8 cellular contexts compared by ENCODE assay signal in the genomic region with DNA sequence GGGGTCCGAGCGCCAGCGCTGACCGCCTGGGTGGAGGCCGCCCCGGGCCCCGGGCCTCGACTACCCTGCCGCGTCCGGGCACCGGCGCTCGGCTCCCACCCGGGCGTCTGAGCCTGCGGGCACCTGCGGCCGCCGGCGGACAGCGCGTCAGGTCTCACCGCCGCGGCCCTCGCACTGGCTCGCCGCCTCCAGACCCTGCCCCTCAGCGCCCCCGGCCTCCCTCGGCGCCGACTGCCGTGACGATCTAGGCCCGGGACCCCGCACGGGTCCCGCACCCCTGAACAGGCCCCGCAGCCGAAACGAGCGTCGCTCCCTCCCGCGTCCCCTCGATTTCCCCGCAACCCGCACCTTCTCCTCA. TPM values are rescaled to one million over a fixed set of nuclear protein-coding genes. Genes with fewer than 3 reads are reported as not detected.
DNase-seq lines count a peak whose midpoint lies in the region; ATAC-seq, FAIRE-seq and TF ChIP-seq lines count a peak whose summit lies in the region.

No MANE protein-coding gene starts in this region.

- H3K4me1 ChIP-seq in esophagus muscularis mucosa = peaks cover 0 to 21% (median 19%) of the 10 kb centered on the region in 4 donors
- no peaks in the 10 kb centered on the region for H3K4me1 ChIP-seq in neuronal stem cell (ENCODE audit: control insufficient read depth in 2 of 2, insufficient read depth in 1 of 2, low read depth in 1 of 2, low read length in 2 of 2)

- FAIRE-seq in D721Med (lab: Jason Lieb, UNC) = no peak

- H2BK120ac ChIP-seq in neuronal stem cell (ENCODE audit: low read depth, low read length) = peak overlapping the region; percentile 94

- no peaks in the 10 kb centered on the region for H3K9me3 Mint-ChIP-seq in T-cell

- H3K9me3 ChIP-seq in esophagus muscularis mucosa (no peaks in the 10 kb centered on the region), neuronal stem cell (replicated peaks in 1 of 2; ENCODE audit: control insufficient read depth in 2 of 2, insufficient read depth in 1 of 2, low read depth in 1 of 2, low read length in 2 of 2) (no peaks in the 10 kb centered on the region)

- H2AFZ ChIP-seq in neuronal stem cell (ENCODE audit: low read length) = peak overlapping the region; percentile 88

- peak overlapping the region; percentile 98 for H3K9ac ChIP-seq in neuronal stem cell (ENCODE audit: low read depth, low read length, poor library complexity)

- peak overlapping the region; percentile 98 for H2BK15ac ChIP-seq in neuronal stem cell (ENCODE audit: low read length)

- H3K4me2 ChIP-seq in neuronal stem cell (ENCODE audit: insufficient read depth, low read length, poor library complexity, severe bottlenecking) = peak overlapping the region; percentile 56

- peak overlapping the region; percentile 85 for H3K23ac ChIP-seq in neuronal stem cell (ENCODE audit: low read depth, low read length, poor library complexity)

- H4K8ac ChIP-seq in neuronal stem cell (ENCODE audit: low read depth, low read length) = no peak overlapping the region

- H3K27ac Mint-ChIP-seq in T-cell = peak overlapping the region; percentile 95 to 97

- H3K36me3 ChIP-seq in esophagus muscularis mucosa (peaks cover 7 to 16% (median 13%) of the 10 kb centered on the region in 4 donors), neuronal stem cell (replicated peaks in 1 of 2; ENCODE audit: control insufficient read depth in 2 of 2, insufficient read depth in 2 of 2, low read length in 2 of 2) (peaks cover 10 to 38% of the 10 kb centered on the region in 2 donors)

- CTCF ChIA-PET in T-cell (lab: Charles Lee) = interaction anchor here in 1 of 2 donors (0.8 kb wide), 1 partner anchor 61 kb away, joined by 4 read pairs; the partner anchor contains the start of gene HDDC3

- no peak overlapping the region for H2BK12ac ChIP-seq in neuronal stem cell (ENCODE audit: low read length)

- peak overlapping the region; percentile 97 for H3K14ac ChIP-seq in neuronal stem cell (ENCODE audit: low read length)

- no peak for TF ChIP-seq POLR2A in esophagus muscularis mucosa (IDR thresholded peaks at IDR 0.05; ENCODE audit: low read depth)

- H4K91ac ChIP-seq in neuronal stem cell (ENCODE audit: low read depth, low read length, poor library complexity) = peak overlapping the region; percentile 92

- H3K4me3 Mint-ChIP-seq in T-cell = peak overlapping the region; percentile 99 to 100 (median 99)

- peak overlapping the region; percentile 97 for H3K18ac ChIP-seq in neuronal stem cell (ENCODE audit: low read length)

- peaks cover 12% of the 10 kb centered on the region for H3K36me3 Mint-ChIP-seq in T-cell

- no peaks in the 10 kb centered on the region for H3K27me3 Mint-ChIP-seq in T-cell

- POLR2A ChIA-PET in T-cell (lab: Charles Lee) = interaction anchor here (0.6 to 0.7 kb wide), 4 partner anchors 14 to 522 kb away, joined by 3 to 7 read pairs (median 4); no protein-coding TSS in a partner anchor

- no peaks in the 10 kb centered on the region for H3K27me3 ChIP-seq in esophagus muscularis mucosa
- H3K27me3 ChIP-seq in neuronal stem cell (ENCODE audit: control insufficient read depth in 3 of 3, insufficient read depth in 3 of 3, low read depth in 1 of 3, low read length in 3 of 3) = no peaks in the 10 kb centered on the region

- intact Hi-C loops in esophagus muscularis mucosa (cut with DNase I) = loop anchor here (2.0 to 5.0 kb wide), 2 partner anchors 29 to 37 kb away; partner anchors contain the start of gene VPS33B

- H2AK5ac ChIP-seq in neuronal stem cell (ENCODE audit: low read depth, low read length) = peak overlapping the region; percentile 99

- H2BK5ac ChIP-seq in neuronal stem cell (ENCODE audit: low read length) = peak overlapping the region; percentile 93

- H3K4me3 ChIP-seq in esophagus muscularis mucosa = peak overlapping the region; percentile 79 to 92 (median 87)
- peak overlapping the region; percentile 95 to 96 for H3K4me3 ChIP-seq in neuronal stem cell (ENCODE audit: low read length in 2 of 2)

- H3K4ac ChIP-seq in neuronal stem cell (ENCODE audit: low read length) = peak overlapping the region; percentile 99

- H3K79me1 ChIP-seq in neuronal stem cell (ENCODE audit: low read depth, low read length) = peaks cover 8% of the 10 kb centered on the region

- WGBS in esophagus muscularis mucosa = 2% methylated on average over 17 of the region's 50 CpGs
- no CpG with 5 or more reads among the region's 50 CpGs for WGBS in neuronal stem cell (ENCODE audit: extremely low coverage in 2 of 2, insufficient read length in 2 of 2, insufficient replicate concordance in 1 of 2), 2 donors

- TF ChIP-seq EP300 in esophagus muscularis mucosa (IDR thresholded peaks at IDR 0.05) = no peak

- ATAC-seq in HG02884 (IDR thresholded peaks at IDR 0.05; ENCODE audit: unreplicated experiment) = peak; percentile 4
- peak; percentile 8 to 25 (median 14) for ATAC-seq in T-cell (replicated peaks in 1 of 4)

- peak; percentile 67 for DNase-seq in activated effector memory CD4-positive, alpha-beta T cell treated with anti-CD3 and anti-CD28 coated beads, Interleukin-2, amount 50 U/mL, for 16 hours
- no peak for DNase-seq in activated effector memory CD4-positive, alpha-beta T cell treated with Interleukin-2 at 50 U/mL for 16 hours
- DNase-seq in T-cell (peak in 5 of 34 experiments; percentile 1 to 7 (median 2)), esophagus muscularis mucosa (ENCODE audit: extremely low spot score) (no peak), neuronal stem cell (ENCODE audit: low spot score) (peak; percentile 12), D721Med (ENCODE audit: insufficient read length, low spot score) (no peak), hepatic stellate cell (ENCODE audit: low spot score) (no peak)

- no peak for TF ChIP-seq CTCF in esophagus muscularis mucosa (IDR thresholded peaks at IDR 0.05)
- no peak for TF ChIP-seq CTCF in D721Med (IDR thresholded peaks at IDR 0.05; ENCODE audit: insufficient read depth, missing control alignments)

- H3K27ac ChIP-seq in esophagus muscularis mucosa (replicated peaks in 1 of 4) (peak overlapping the region; percentile 88 to 93 (median 89)), neuronal stem cell (replicated peaks; ENCODE audit: low read length) (no peak overlapping the region)

- H3K4me1 Mint-ChIP-seq in T-cell = peaks cover 21 to 30% (median 22%) of the 10 kb centered on the region in 3 donors

RNA-seq across cellular contexts. Expression of gene PRC1, which starts 0.3 kb away (rescaled TPM):
- total RNA-seq in T-cell = 10 to 100 TPM in 2 of 5 donors, 1 to 10 TPM in 3; 4.7 to 25.9 (median 6.8) TPM
- 1 to 10 TPM; 4.0 to 5.8 (median 4.6) TPM for total RNA-seq in esophagus muscularis mucosa
- 196 TPM for polyA plus RNA-seq in neuronal stem cell (2013, experiment 1 of 2)
- 191 TPM for polyA plus RNA-seq in neuronal stem cell (2013, experiment 2 of 2)

RNA-seq across cellular contexts. Expression of gene VPS33B, which starts 28.4 kb away (rescaled TPM):
- total RNA-seq in T-cell = 10 to 100 TPM; 19.3 to 29.8 (median 26.0) TPM
- total RNA-seq in esophagus muscularis mucosa = 10 to 100 TPM in 2 of 4 donors, 1 to 10 TPM in 2; 9.5 to 11.4 (median 10.4) TPM
- polyA plus RNA-seq in neuronal stem cell (2013, experiment 1 of 2) = 15.9 TPM
- polyA plus RNA-seq in neuronal stem cell (2013, experiment 2 of 2) = 17.5 TPM

RNA-seq across cellular contexts. Expression of gene RCCD1, which starts 39.4 kb away (rescaled TPM):
- total RNA-seq in T-cell = 10 to 100 TPM in 3 of 5 donors, 1 to 10 TPM in 2; 5.7 to 21.2 (median 15.8) TPM
- 10 to 100 TPM in 1 of 4 donors, 1 to 10 TPM in 3; 5.3 to 12.7 (median 9.2) TPM for total RNA-seq in esophagus muscularis mucosa
- 15.6 TPM for polyA plus RNA-seq in neuronal stem cell (2013, experiment 1 of 2)
- 14.4 TPM for polyA plus RNA-seq in neuronal stem cell (2013, experiment 2 of 2)

RNA-seq across cellular contexts. Expression of gene UNC45A, which starts 59.0 kb away (rescaled TPM):
- total RNA-seq in T-cell (10 to 100 TPM; 39.4 to 80.3 (median 72.2) TPM), esophagus muscularis mucosa (100 to 1,000 TPM in 1 of 4 donors, 10 to 100 TPM in 3; 88.6 to 113 (median 93.2) TPM)
- 29.4 TPM for polyA plus RNA-seq in neuronal stem cell (2013, experiment 1 of 2)
- polyA plus RNA-seq in neuronal stem cell (2013, experiment 2 of 2) = 28.4 TPM

Comparison
In these comparisons a context has a peak if more than half of its experiments do, and no peak if none do; other contexts are left out.
1. DNase-seq: peak in activated effector memory CD4-positive, alpha-beta T cell treated with anti-CD3 and anti-CD28 coated beads, Interleukin-2, amount 50 U/mL, for 16 hours (single experiment) and neuronal stem cell (single experiment); none in activated effector memory CD4-positive, alpha-beta T cell treated with Interleukin-2 at 50 U/mL for 16 hours (single experiment), esophagus muscularis mucosa (single experiment), D721Med (single experiment) and hepatic stellate cell (single experiment).